12 cellular contexts compared by ENCODE assay signal in genomic region chr5:155154973-155155372, GRCh38.
DNase-seq lines count a peak whose midpoint lies in the region; ATAC-seq and TF ChIP-seq lines count a peak whose summit lies in the region.
"Had no signal": no experiment of that assay in that cellular context is flagged by ENCODE, and none has a peak within 500 bp of the region (broad histone marks: within the 10 kb centered on the region; RNA-seq: fewer than 3 reads in every experiment).

No MANE protein-coding gene starts in this region.

- H3K27me3 ChIP-seq in heart right ventricle (no peaks in the 10 kb centered on the region), right cardiac atrium (ENCODE audit: control insufficient read depth, insufficient read depth) (no peaks in the 10 kb centered on the region)
- H3K27me3 ChIP-seq: BLaER1 had no signal

- H3K4me3 ChIP-seq in heart right ventricle (no peak overlapping the region), right cardiac atrium (ENCODE audit: low read length) (no peak overlapping the region)
- H3K4me3 ChIP-seq: BLaER1 had no signal

- DNase-seq in NCI-H2227 (lab: John Stamatoyannopoulos, UW; ENCODE audit: unreplicated experiment): peak; percentile 9
- DNase-seq in NCI-H2227 treated with DMSO at 0.1 percent for 48 hours (lab: John Stamatoyannopoulos, UW): no peak
- DNase-seq in heart right ventricle: peak in 1 of 2 donors; percentile 12
- no peak for DNase-seq in Right ventricle myocardium inferior (ENCODE audit: missing footprints)
- DNase-seq in right cardiac atrium: no peak
- no peak for DNase-seq in NCI-H128 (lab: John Stamatoyannopoulos, UW; ENCODE audit: unreplicated experiment)
- DNase-seq: 8988T; CD4-positive, alpha-beta memory T cell; H9 had no signal

- H3K9me3 ChIP-seq in heart right ventricle: no peaks in the 10 kb centered on the region
- no peaks in the 10 kb centered on the region for H3K9me3 ChIP-seq in right cardiac atrium (ENCODE audit: control insufficient read depth, low read length)
- H3K9me3 ChIP-seq: BLaER1 had no signal

- ATAC-seq in heart right ventricle (peak in 5 of 8 donors; percentile 63 to 93 (median 79)), Right ventricle myocardium inferior (no peak), right cardiac atrium (peak in 1 of 2 donors; percentile 45), HG02970 (IDR thresholded peaks at IDR 0.05; ENCODE audit: low FRiP score, unreplicated experiment) (no peak)
- ATAC-seq: HepG2 had no signal

- H3K36me3 ChIP-seq in heart right ventricle: no peaks in the 10 kb centered on the region
- H3K36me3 ChIP-seq: BLaER1 had no signal

- intact Hi-C loops in heart right ventricle (cut with DNase I): no loop called here
- intact Hi-C loops in Right ventricle myocardium inferior (cut with DNase I): no loop called here
- intact Hi-C loops in right cardiac atrium (cut with DNase I): no loop called here

- no peak for TF ChIP-seq CTCF in heart right ventricle (IDR thresholded peaks at IDR 0.05)

- H3K27ac ChIP-seq in heart right ventricle (peak overlapping the region in 6 of 10 donors; percentile 52 to 81 (median 71)), right cardiac atrium (ENCODE audit: low read length) (peak overlapping the region; percentile 64)
- H3K27ac ChIP-seq: BLaER1 had no signal

- H3K4me1 ChIP-seq in heart right ventricle: peaks cover 0 to 20% (median 6%) of the 10 kb centered on the region in 9 donors
- H3K4me1 ChIP-seq in right cardiac atrium (ENCODE audit: control insufficient read depth, insufficient read depth, low read length): peaks cover 4% of the 10 kb centered on the region

Comparison
In these comparisons a context has a peak if more than half of its experiments do, and no peak if none do; other contexts are left out.
1. ATAC-seq: peak in heart right ventricle (5 of 8); none in Right ventricle myocardium inferior (single experiment) and HG02970 (single experiment).